Comparison of ENCODE assay signal across 13 cellular contexts in genomic region chr19:35755160-35755549, GRCh38. TPM values are rescaled to one million over a fixed set of nuclear protein-coding genes. Genes with fewer than 3 reads are reported as not detected.
A peak's percentile ranks its signal among the peaks of the same experiment; 100 is the strongest.
DNase-seq lines count a peak whose midpoint lies in the region; ATAC-seq, FAIRE-seq and TF ChIP-seq lines count a peak whose summit lies in the region.
"Had no signal": no experiment of that assay in that cellular context is flagged by ENCODE, and none has a peak within 500 bp of the region (broad histone marks: within the 10 kb centered on the region; RNA-seq: fewer than 3 reads in every experiment).

No MANE protein-coding gene starts in this region.

- peaks cover 50% of the 10 kb centered on the region for H3K36me3 Mint-ChIP-seq in activated T-cell treated with anti-CD3 and anti-CD28 coated beads, Interleukin-2, amount 50 U/mL, for 24 hours (ENCODE audit: low read depth)
- H3K36me3 Mint-ChIP-seq in central memory CD8-positive, alpha-beta T cell (ENCODE audit: insufficient read depth) = peaks cover 11% of the 10 kb centered on the region
- peaks cover 23% of the 10 kb centered on the region for H3K36me3 Mint-ChIP-seq in memory B cell

- FAIRE-seq in RCC 7860 (lab: Jason Lieb, UNC) = no peak

- peak overlapping the region; percentile 70 to 97 for H3K27ac ChIP-seq in testis

- H3K9me3 ChIP-seq in testis = no peaks in the 10 kb centered on the region

- no peaks in the 10 kb centered on the region for H3K9me3 Mint-ChIP-seq in activated T-cell treated with anti-CD3 and anti-CD28 coated beads, Interleukin-2, amount 50 U/mL, for 24 hours
- H3K9me3 Mint-ChIP-seq in central memory CD8-positive, alpha-beta T cell = no peaks in the 10 kb centered on the region
- H3K9me3 Mint-ChIP-seq in memory B cell = no peaks in the 10 kb centered on the region

- DNase-seq in activated T-cell treated with anti-CD3 and anti-CD28 coated beads, Interleukin-2, amount 50 U/mL, for 24 hours = no peak
- DNase-seq in activated T-cell treated with anti-CD3 and anti-CD28 coated beads for 4 hours = no peak
- DNase-seq in central memory CD8-positive, alpha-beta T cell (ENCODE audit: low spot score in 2 of 2) = no peak
- DNase-seq in memory B cell (ENCODE audit: low spot score in 2 of 2) = no peak
- no peak for DNase-seq in testis
- DNase-seq in NK-92 (lab: John Stamatoyannopoulos, UW; ENCODE audit: unreplicated experiment) = no peak
- no peak for DNase-seq in RCC 7860 (ENCODE audit: low spot score)
- DNase-seq: activated CD4-positive, CD25-positive, alpha-beta regulatory T cell treated with anti-CD3 and anti-CD28 coated beads, Interleukin-2, amount 50 U/mL, for 72 hours; C1 segment of cervical spinal cord; dorsolateral prefrontal cortex; KG1 had no signal

- peaks cover 24% of the 10 kb centered on the region for H3K4me1 ChIP-seq in testis

- ATAC-seq in central memory CD8-positive, alpha-beta T cell (replicated peaks; ENCODE audit: extremely low read depth, poor library complexity, severe bottlenecking) = no peak
- no peak for ATAC-seq in memory B cell (ENCODE audit: low read depth)
- ATAC-seq in HG03159 (IDR thresholded peaks at IDR 0.05; ENCODE audit: unreplicated experiment) = no peak

- TF ChIP-seq CTCF in testis (IDR thresholded peaks at IDR 0.05) = no peak

- peak overlapping the region; percentile 14 for H3K27ac Mint-ChIP-seq in activated T-cell treated with anti-CD3 and anti-CD28 coated beads, Interleukin-2, amount 50 U/mL, for 24 hours
- H3K27ac Mint-ChIP-seq in central memory CD8-positive, alpha-beta T cell (ENCODE audit: low read depth) = peak overlapping the region; percentile 4
- no peak overlapping the region for H3K27ac Mint-ChIP-seq in memory B cell

- intact Hi-C loops in testis (cut with DNase I; ENCODE audit: low total_unique reads) = no loop called here

- no peak for TF ChIP-seq POLR2A in testis (IDR thresholded peaks at IDR 0.05)

- 24 to 36% methylated on average over 16 of the region's 16 CpGs for WGBS in testis, 2 donors

- no peaks in the 10 kb centered on the region for H3K27me3 ChIP-seq in testis
- H3K27me3 ChIP-seq: dorsolateral prefrontal cortex had no signal

- peaks cover 8% of the 10 kb centered on the region for H3K27me3 Mint-ChIP-seq in activated T-cell treated with anti-CD3 and anti-CD28 coated beads, Interleukin-2, amount 50 U/mL, for 24 hours
- H3K27me3 Mint-ChIP-seq in central memory CD8-positive, alpha-beta T cell = no peaks in the 10 kb centered on the region
- peaks cover 13% of the 10 kb centered on the region for H3K27me3 Mint-ChIP-seq in memory B cell

- peaks cover 36% of the 10 kb centered on the region for H3K4me1 Mint-ChIP-seq in activated T-cell treated with anti-CD3 and anti-CD28 coated beads, Interleukin-2, amount 50 U/mL, for 24 hours (ENCODE audit: low read depth)
- peaks cover 14% of the 10 kb centered on the region for H3K4me1 Mint-ChIP-seq in central memory CD8-positive, alpha-beta T cell
- H3K4me1 Mint-ChIP-seq in memory B cell = peaks cover 23% of the 10 kb centered on the region

- no peak overlapping the region for H3K4me3 Mint-ChIP-seq in activated T-cell treated with anti-CD3 and anti-CD28 coated beads, Interleukin-2, amount 50 U/mL, for 24 hours
- peak overlapping the region; percentile 24 for H3K4me3 Mint-ChIP-seq in central memory CD8-positive, alpha-beta T cell
- peak overlapping the region; percentile 53 for H3K4me3 Mint-ChIP-seq in memory B cell

- peak overlapping the region; percentile 88 to 92 for H3K4me3 ChIP-seq in testis

- no peaks in the 10 kb centered on the region for H3K36me3 ChIP-seq in testis (ENCODE audit: low read depth, missing control alignments)

RNA-seq across cellular contexts. Expression of gene HSPB6, which starts 1.7 kb away (rescaled TPM):
- total RNA-seq in testis = 10 to 100 TPM; 50.9 to 57.1 TPM
- 146 TPM for polyA plus RNA-seq in testis (ENCODE audit: insufficient read depth, low read depth, low replicate concordance)
- polyA plus RNA-seq: neural cell had no signal

RNA-seq across cellular contexts. Expression of gene PROSER3, which starts 2.8 kb away (rescaled TPM):
- total RNA-seq in testis = 10 to 100 TPM; 48.3 to 72.0 TPM
- polyA plus RNA-seq in testis (ENCODE audit: insufficient read depth, low read depth, low replicate concordance) = 75.9 TPM

RNA-seq across cellular contexts. Expression of gene LIN37, which starts 6.8 kb away (rescaled TPM):
- total RNA-seq in testis = 10 to 100 TPM; 30.2 TPM
- polyA plus RNA-seq in testis (ENCODE audit: insufficient read depth, low read depth, low replicate concordance) = 24.8 TPM

RNA-seq across cellular contexts. Expression of gene PSENEN, which starts 9.7 kb away (rescaled TPM):
- total RNA-seq in testis = 100 to 1,000 TPM; 100 to 121 TPM
- polyA plus RNA-seq in testis (ENCODE audit: insufficient read depth, low read depth, low replicate concordance) = 303 TPM

RNA-seq across cellular contexts. Expression of gene U2AF1L4, which starts 9.9 kb away (rescaled TPM):
- 10 to 100 TPM; 47.2 to 49.6 TPM for total RNA-seq in testis
- polyA plus RNA-seq in testis (ENCODE audit: insufficient read depth, low read depth, low replicate concordance) = 45.3 TPM
